8 cellular contexts compared by ENCODE assay signal in the genomic region with DNA sequence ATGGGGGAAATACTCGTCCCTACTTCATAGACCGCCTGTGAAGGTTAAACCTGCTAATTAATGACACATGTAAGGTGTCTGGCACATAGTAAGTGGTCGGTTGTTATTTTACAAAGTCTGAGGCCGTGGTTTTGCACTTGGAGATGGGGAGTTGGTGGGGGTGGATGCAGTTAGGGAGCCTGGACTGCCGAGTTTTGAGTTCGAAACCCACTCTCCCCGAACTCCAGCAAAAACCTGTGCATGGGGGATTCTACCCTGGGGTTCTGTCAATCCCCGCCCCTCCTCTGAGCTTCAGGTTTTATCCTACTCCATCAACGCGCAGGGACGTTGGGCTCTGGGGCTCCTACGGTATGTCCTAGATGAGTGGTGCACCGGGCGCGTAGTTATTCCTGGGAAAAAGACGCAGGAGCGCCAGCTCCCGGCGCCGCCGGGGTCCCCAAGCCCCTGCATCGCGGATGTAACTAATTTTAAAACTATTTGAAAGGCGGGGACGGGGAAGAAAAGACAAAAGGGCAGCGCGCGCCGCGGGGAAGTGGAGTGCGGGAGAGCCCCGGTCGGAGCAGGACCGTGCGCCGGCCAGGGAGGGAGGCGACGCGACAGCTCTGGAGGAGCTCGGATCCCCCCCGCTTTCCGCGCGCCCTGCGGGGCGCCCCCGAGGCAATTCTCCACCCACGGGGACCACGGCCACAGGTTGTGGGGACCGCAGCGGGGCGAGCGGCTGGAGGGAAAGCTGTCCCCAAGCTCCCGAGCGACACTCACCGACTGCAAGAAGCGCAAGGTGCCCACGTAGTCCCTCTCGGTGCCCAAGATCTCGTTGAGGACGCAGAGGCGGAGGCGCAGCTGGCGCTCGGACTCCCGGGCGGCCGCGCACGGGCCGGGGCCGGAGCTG. TPM values are rescaled to one million over a fixed set of nuclear protein-coding genes. Genes with fewer than 3 reads are reported as not detected.
DNase-seq lines count a peak whose midpoint lies in the region; ATAC-seq and TF ChIP-seq lines count a peak whose summit lies in the region.

No MANE protein-coding gene starts in this region.

- H3K9me3 Mint-ChIP-seq in MCF 10A (ENCODE audit: unreplicated experiment), result no peaks in the 10 kb centered on the region

- intact Hi-C loops in breast epithelium (cut with DNase I; ENCODE audit: low total_unique reads), result no loop called here
- intact Hi-C loops in MCF 10A (cut with micrococcal nuclease), result no loop called here
- intact Hi-C loops in dorsolateral prefrontal cortex (cut with DNase I), result loop anchor here (1.0 to 5.0 kb wide), 5 partner anchors 75 to 170 kb away; no protein-coding TSS in a partner anchor
- intact Hi-C loops in mucosa of descending colon (cut with DNase I, micrococcal nuclease), result no loop called here

- no peak overlapping the region for H3K27ac Mint-ChIP-seq in MCF 10A (ENCODE audit: low read depth, unreplicated experiment)

- no peaks in the 10 kb centered on the region for H3K9me3 ChIP-seq in breast epithelium
- H3K9me3 ChIP-seq in mucosa of descending colon, result no peaks in the 10 kb centered on the region
- H3K9me3 ChIP-seq in upper lobe of left lung, result no peaks in the 10 kb centered on the region

- peaks cover 10% of the 10 kb centered on the region for H3K27me3 Mint-ChIP-seq in MCF 10A (ENCODE audit: insufficient read depth, unreplicated experiment)

- no TSS peak for BruUV-seq in MCF 10A (replicated peaks; lab: Mats Ljungman, UMichigan)

- no peaks in the 10 kb centered on the region for H3K36me3 Mint-ChIP-seq in MCF 10A (ENCODE audit: insufficient read depth, unreplicated experiment)

- H3K27me3 ChIP-seq in breast epithelium, result no peaks in the 10 kb centered on the region
- H3K27me3 ChIP-seq in dorsolateral prefrontal cortex, result no peaks in the 10 kb centered on the region
- H3K27me3 ChIP-seq in upper lobe of left lung, result peaks cover 0 to 3% (median 0%) of the 10 kb centered on the region in 4 donors

- TF ChIP-seq CTCF in breast epithelium (IDR thresholded peaks at IDR 0.05) (no peak), MCF 10A (IDR thresholded peaks at IDR 0.05; ENCODE audit: unreplicated experiment) (no peak), dorsolateral prefrontal cortex (IDR thresholded peaks at IDR 0.05 in 54 of 56, conservative IDR thresholded peaks at IDR 0.05 in 2 of 56; ENCODE audit: low read depth in 1 of 56, partially characterized antibody in 56 of 56) (no peak), mucosa of descending colon (IDR thresholded peaks at IDR 0.05) (no peak), upper lobe of left lung (IDR thresholded peaks at IDR 0.05) (no peak)

- 5 to 8% methylated on average over 34 to 45 of the region's 72 CpGs for WGBS in upper lobe of left lung, 2 donors

- TF ChIP-seq EP300 in upper lobe of left lung (IDR thresholded peaks at IDR 0.05), result no peak

- no peak overlapping the region for H3K4me3 Mint-ChIP-seq in MCF 10A (ENCODE audit: unreplicated experiment)

- H3K4me1 ChIP-seq in breast epithelium (no peaks in the 10 kb centered on the region), mucosa of descending colon (ENCODE audit: low read depth) (no peaks in the 10 kb centered on the region), upper lobe of left lung (peaks cover 26 to 59% (median 46%) of the 10 kb centered on the region in 4 donors)

- CTCF ChIA-PET in MCF 10A (lab: Yijun Ruan, JAX), result no interaction called here

- no peak for TF ChIP-seq POLR2A in breast epithelium (IDR thresholded peaks at IDR 0.05)
- no peak for TF ChIP-seq POLR2A in upper lobe of left lung (IDR thresholded peaks at IDR 0.05)

- POLR2A ChIA-PET in MCF 10A (lab: Yijun Ruan, JAX), result no interaction called here

- H3K36me3 ChIP-seq in breast epithelium (no peaks in the 10 kb centered on the region), mucosa of descending colon (ENCODE audit: low read depth) (no peaks in the 10 kb centered on the region), upper lobe of left lung (no peaks in the 10 kb centered on the region)

- H3K4me1 Mint-ChIP-seq in MCF 10A (ENCODE audit: insufficient read depth, unreplicated experiment), result no peaks in the 10 kb centered on the region

- H3K4me3 ChIP-seq in breast epithelium (peak overlapping the region; percentile 64 to 87 (median 69)), dorsolateral prefrontal cortex (peak overlapping the region; percentile 56 to 96 (median 87)), mucosa of descending colon (peak overlapping the region; percentile 28), upper lobe of left lung (peak overlapping the region; percentile 62 to 86 (median 78))

- ATAC-seq in HG03025 (IDR thresholded peaks at IDR 0.05; ENCODE audit: low FRiP score, unreplicated experiment) (peak; percentile 11), mucosa of descending colon (no peak), upper lobe of left lung (ENCODE audit: low FRiP score in 2 of 2) (peak; percentile 11 to 23)

- H3K27ac ChIP-seq in breast epithelium (peak overlapping the region in 1 of 2 donors; percentile 79), dorsolateral prefrontal cortex (peak overlapping the region; percentile 57 to 97 (median 93)), upper lobe of left lung (peak overlapping the region; percentile 89 to 95 (median 93))

- no peak for DNase-seq in breast epithelium (ENCODE audit: low spot score in 2 of 2)
- no peak for DNase-seq in MCF 10A (ENCODE audit: unreplicated experiment)
- peak; percentile 50 for DNase-seq in SW480 (ENCODE audit: low spot score)
- peak in 2 of 10 donors; percentile 35 to 63 for DNase-seq in dorsolateral prefrontal cortex
- DNase-seq in mucosa of descending colon, result peak in 1 of 3 donors; percentile 65
- DNase-seq in upper lobe of left lung, result peak in 1 of 2 donors; percentile 89
- no peak for DNase-seq in mucosa of gallbladder (ENCODE audit: low spot score)

RNA-seq across cellular contexts. Expression of a gene that starts 0.7 kb away (rescaled TPM):
- total RNA-seq in breast epithelium (10 to 100 TPM; 53.1 to 84.2 (median 65.1) TPM), MCF 10A (2022) (0.05 TPM in 1 of 2 replicates, not detected in the other), dorsolateral prefrontal cortex (100 to 1,000 TPM in 76 of 120 experiments, 10 to 100 TPM in 44; 59.8 to 448 (median 117) TPM), mucosa of descending colon (10 to 100 TPM in 2 of 3 donors, 1 to 10 TPM in 1; 9.9 to 14.1 (median 13.5) TPM), upper lobe of left lung (100 to 1,000 TPM in 2 of 6 donors, 10 to 100 TPM in 4; 42.8 to 177 (median 74.6) TPM), mucosa of gallbladder (29.8 TPM)

Comparison
In these comparisons a context has a peak if more than half of its experiments do, and no peak if none do; other contexts are left out.
1. RNA of a gene that starts 0.7 kb away (total RNA-seq): 59.8 to 448 TPM in dorsolateral prefrontal cortex, 42.8 to 177 TPM in upper lobe of left lung, 53.1 to 84.2 TPM in breast epithelium, 29.8 TPM in mucosa of gallbladder (single experiment) and 9.9 to 14.1 TPM in mucosa of descending colon; 0.05 TPM in MCF 10A; every median in the first group is over 10 times any median in the second.
2. H3K4me3 ChIP-seq: peak in every context shown above with its lines; median percentile 87 in dorsolateral prefrontal cortex; 78 in upper lobe of left lung; 69 in breast epithelium; 28 in mucosa of descending colon.
3. intact Hi-C loops: an anchor here in dorsolateral prefrontal cortex (1.0 to 5.0 kb wide); none called in breast epithelium, MCF 10A and mucosa of descending colon.